In the genomic region with DNA sequence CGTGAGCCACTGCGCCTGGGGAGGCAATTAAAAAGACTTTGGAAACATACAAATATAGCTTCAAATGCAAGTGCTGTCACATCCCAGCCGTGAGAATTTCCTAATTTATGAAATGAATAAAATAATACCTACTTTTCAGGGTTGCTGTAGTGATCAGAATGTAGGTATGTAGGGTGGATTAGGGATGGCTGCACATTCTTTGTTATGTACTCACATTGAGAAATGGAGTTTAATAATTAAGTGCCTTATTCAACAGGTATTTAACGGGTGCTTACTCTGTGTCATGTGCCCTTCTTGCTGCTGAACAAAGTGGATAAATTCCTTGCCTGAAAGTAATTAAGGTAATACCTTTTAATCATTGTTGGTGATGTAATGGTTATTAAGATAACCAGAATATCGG, we compare ENCODE assay signal across 1 cellular context.
TF ChIP-seq lines count a peak whose summit lies in the region.

No MANE protein-coding gene starts in this region.

TF ChIP-seq in HepG2, 621 proteins besides CTCF, POLR2A, EP300 and RAD21:
- TF ChIP-seq SOX5 (CRISPR knock-in tag; IDR thresholded peaks at IDR 0.05; ENCODE audit: borderline replicate concordance), result 0 out of 2 replicates have a peak, but pooled peaks have one; percentile 16
- no peak for TF ChIP-seq SMYD3 (CRISPR knock-in tag; IDR thresholded peaks at IDR 0.05)
TF ChIP-seq in HepG2: peak in this region for 1.
